In the genomic region with DNA sequence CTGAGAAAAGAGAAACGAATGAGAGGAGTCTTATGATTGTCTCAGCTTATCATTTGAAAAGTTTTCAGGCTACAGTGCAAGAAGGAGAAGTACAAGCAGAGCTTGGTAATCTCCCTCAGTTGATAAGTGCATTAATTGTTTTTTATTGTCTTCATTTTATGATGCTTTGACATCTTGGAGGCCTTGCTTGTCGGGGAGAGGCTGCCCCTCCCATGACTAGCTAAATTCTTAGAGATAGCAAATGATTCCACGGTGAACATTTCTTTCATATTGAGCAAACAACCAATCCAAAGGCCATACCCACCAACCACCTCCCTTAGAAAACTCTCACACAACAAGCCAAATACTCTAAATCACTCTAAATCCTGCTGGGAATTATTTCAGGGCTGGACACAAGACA, we compare ENCODE assay signal across 29 cellular contexts. TPM values are rescaled to one million over a fixed set of nuclear protein-coding genes. Genes with fewer than 3 reads are reported as not detected.
"Had no signal": no experiment of that assay in that cellular context is flagged by ENCODE, and none has a peak within 500 bp of the region (broad histone marks: within the 10 kb centered on the region; RNA-seq: fewer than 3 reads in every experiment).

No MANE protein-coding gene starts in this region.

- H3K9me3 Mint-ChIP-seq: naive thymus-derived CD8-positive, alpha-beta T cell had no signal

- H3K27ac ChIP-seq: coronary artery, dorsolateral prefrontal cortex, esophagus muscularis mucosa, gastrocnemius medialis, heart right ventricle, left lung, lower lobe of right lung had no signal

- H3K27me3 Mint-ChIP-seq: naive B cell; naive thymus-derived CD8-positive, alpha-beta T cell had no signal

- H3K36me3 ChIP-seq: gastrocnemius medialis, heart right ventricle, left lung, lower lobe of right lung had no signal

- H3K4me3 Mint-ChIP-seq: mesothelial cell of epicardium; naive B cell; naive thymus-derived CD8-positive, alpha-beta T cell had no signal

- H3K4me3 ChIP-seq: coronary artery, dorsolateral prefrontal cortex, esophagus muscularis mucosa, gastrocnemius medialis, heart right ventricle, left lung, lower lobe of right lung, mucosa of descending colon had no signal

- H3K27me3 ChIP-seq: dorsolateral prefrontal cortex, esophagus muscularis mucosa, gastrocnemius medialis, heart right ventricle, left lung had no signal

- H3K27ac Mint-ChIP-seq: mesothelial cell of epicardium; naive B cell; naive thymus-derived CD8-positive, alpha-beta T cell had no signal

- DNase-seq: dermis blood vessel endothelial cell; dorsolateral prefrontal cortex; effector CD4-positive, alpha-beta T cell; effector memory CD4-positive, alpha-beta T cell; foreskin fibroblast; foreskin melanocyte; gastrocnemius medialis; glutamatergic neuron; head of caudate nucleus; heart right ventricle; hippocampal formation; kidney; kidney glomerular epithelial cell; left lung; left ventricle myocardium superior; lower lobe of right lung; mesenchymal stem cell; mucosa of descending colon; naive B cell; naive thymus-derived CD8-positive, alpha-beta T cell had no signal

- H3K4me1 ChIP-seq: esophagus muscularis mucosa, gastrocnemius medialis, heart right ventricle, left lung, lower lobe of right lung had no signal

- FAIRE-seq: colon, endothelial cell of umbilical vein, islet of Langerhans, kidney had no signal

- ATAC-seq: gastrocnemius medialis; heart right ventricle; left lung; left ventricle myocardium superior; lower lobe of right lung; mucosa of descending colon; naive thymus-derived CD8-positive, alpha-beta T cell had no signal

RNA-seq across cellular contexts. Expression of a gene that starts 39.8 kb away (rescaled TPM):
- total RNA-seq: epithelial cell of proximal tubule; myocyte; naive thymus-derived CD8-positive, alpha-beta T cell had no signal
- polyA plus RNA-seq: fibroblast of lung had no signal
